ENCODE assay signal across 11 cellular contexts in genomic region chr18:33116376-33116775, GRCh38.
DNase-seq lines count a peak whose midpoint lies in the region; ATAC-seq, FAIRE-seq and TF ChIP-seq lines count a peak whose summit lies in the region.
"Had no signal": no experiment of that assay in that cellular context is flagged by ENCODE, and none has a peak within 500 bp of the region (broad histone marks: within the 10 kb centered on the region; RNA-seq: fewer than 3 reads in every experiment).

No MANE protein-coding gene starts in this region.

- H3K9me3 ChIP-seq in SJCRH30 (replicated peaks) (no peaks in the 10 kb centered on the region), kidney (ENCODE audit: control insufficient read depth in 1 of 2, low read length in 2 of 2) (no peaks in the 10 kb centered on the region)
- H3K9me3 ChIP-seq: MG63 had no signal

- intact Hi-C loops in kidney (cut with DNase I): no loop called here

- TF ChIP-seq CTCF in D721Med (IDR thresholded peaks at IDR 0.05; ENCODE audit: insufficient read depth, missing control alignments) (no peak), kidney (IDR thresholded peaks at IDR 0.05; ENCODE audit: borderline replicate concordance, extremely low read depth, insufficient read depth) (no peak)

- ATAC-seq in GM19035 (IDR thresholded peaks at IDR 0.05; ENCODE audit: unreplicated experiment) (no peak), GM21825 (IDR thresholded peaks at IDR 0.05; ENCODE audit: unreplicated experiment) (no peak)
- ATAC-seq: activated naive CD8-positive, alpha-beta T cell treated with anti-CD3 and anti-CD28 coated beads, Interleukin-2, amount 50 U/mL, for 24 hours; Right ventricle myocardium inferior had no signal

- H3K36me3 ChIP-seq in SJCRH30: no peaks in the 10 kb centered on the region
- no peaks in the 10 kb centered on the region for H3K36me3 ChIP-seq in kidney (ENCODE audit: control insufficient read depth in 1 of 2, insufficient read depth in 2 of 2, low read length in 2 of 2)
- H3K36me3 ChIP-seq: MG63 had no signal

- H3K4me1 ChIP-seq in SJCRH30 (no peaks in the 10 kb centered on the region), kidney (ENCODE audit: control insufficient read depth in 1 of 2, insufficient read depth in 1 of 2, low read depth in 1 of 2, low read length in 2 of 2) (no peaks in the 10 kb centered on the region)

- FAIRE-seq in D721Med (lab: Jason Lieb, UNC) (peak; percentile 97), kidney (lab: Jason Lieb, UNC) (no peak)

- no peak overlapping the region for H3K27ac ChIP-seq in SJCRH30
- no peak overlapping the region for H3K27ac ChIP-seq in kidney (ENCODE audit: low read depth in 2 of 2, low read length in 2 of 2)

- DNase-seq in D721Med (ENCODE audit: insufficient read length, low spot score) (no peak), NCI-H1048 (lab: John Stamatoyannopoulos, UW) (peak; percentile 18), SJCRH30 (peak; percentile 6 to 22), kidney (peak; percentile 67), A172 (ENCODE audit: low spot score) (no peak), OCI-M2 (lab: John Stamatoyannopoulos, UW; ENCODE audit: unreplicated experiment) (no peak)
- DNase-seq: activated naive CD8-positive, alpha-beta T cell treated with anti-CD3 and anti-CD28 coated beads, Interleukin-2, amount 50 U/mL, for 24 hours; MG63 had no signal

- no peaks in the 10 kb centered on the region for H3K27me3 ChIP-seq in SJCRH30
- H3K27me3 ChIP-seq: MG63 had no signal

- H3K4me3 ChIP-seq in SJCRH30 (no peak overlapping the region), kidney (ENCODE audit: low read length in 2 of 2) (no peak overlapping the region)
- H3K4me3 ChIP-seq: MG63 had no signal

- no peak overlapping the region for H3K9ac ChIP-seq in kidney (ENCODE audit: low read length in 2 of 2)

Comparison
In these comparisons a context has a peak if more than half of its experiments do, and no peak if none do; other contexts are left out.
1. DNase-seq: peak in NCI-H1048 (single experiment), SJCRH30 (2 of 2) and kidney (single experiment); none in D721Med (single experiment), A172 (single experiment) and OCI-M2 (single experiment).